ENCODE assay signal across 16 cellular contexts in the genomic region with DNA sequence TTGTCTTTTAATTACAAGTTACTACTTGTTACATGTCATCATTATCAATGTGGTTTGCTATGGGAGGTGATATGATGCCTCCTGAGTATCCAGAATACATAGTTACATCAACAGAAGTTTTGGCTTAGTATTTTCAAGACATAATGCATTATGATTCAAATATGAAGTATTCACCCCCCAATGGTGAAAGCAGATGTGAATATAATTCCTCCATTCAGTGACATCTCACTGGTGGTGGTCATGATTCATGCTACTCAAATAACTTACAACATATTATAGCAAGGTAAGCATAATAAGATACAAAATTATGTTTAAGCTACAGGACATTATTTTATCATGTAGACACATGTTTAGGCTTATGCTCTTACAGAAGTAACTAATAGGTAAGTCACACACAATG. TPM values are rescaled to one million over a fixed set of nuclear protein-coding genes. Genes with fewer than 3 reads are reported as not detected.
DNase-seq lines count a peak whose midpoint lies in the region; ATAC-seq and TF ChIP-seq lines count a peak whose summit lies in the region.
"Had no signal": no experiment of that assay in that cellular context is flagged by ENCODE, and none has a peak within 500 bp of the region (broad histone marks: within the 10 kb centered on the region; RNA-seq: fewer than 3 reads in every experiment).

No MANE protein-coding gene starts in this region.

- peaks cover 0 to 8% of the 10 kb centered on the region in 2 experiments; a peak in 1 of 4 replicates for H3K4me1 ChIP-seq in SK-N-SH (ENCODE audit: control insufficient read depth in 1 of 2, insufficient read depth in 2 of 2, low read depth in 1 of 2, low read length in 1 of 2)
- H3K4me1 ChIP-seq: body of pancreas, upper lobe of left lung had no signal

- TF ChIP-seq RAD21 in SK-N-SH (IDR thresholded peaks at IDR 0.05; ENCODE audit: low read length) = no peak

- no peaks in the 10 kb centered on the region for H4K20me1 ChIP-seq in SK-N-SH (ENCODE audit: insufficient read depth)

- H3K9me2 ChIP-seq in SK-N-SH = no peaks in the 10 kb centered on the region

- H3K79me2 ChIP-seq in SK-N-SH (ENCODE audit: insufficient read depth) = no peaks in the 10 kb centered on the region

- no peak overlapping the region for H3K4me2 ChIP-seq in SK-N-SH

- DNase-seq in SK-N-SH = no peak
- DNase-seq in HT1080 (ENCODE audit: low read depth) = peak; percentile 20
- peak; percentile 70 for DNase-seq in choroid plexus epithelial cell (ENCODE audit: low read depth)
- peak; percentile 50 for DNase-seq in non-pigmented ciliary epithelial cell (ENCODE audit: low read depth)
- no peak for DNase-seq in GOT3 (lab: John Stamatoyannopoulos, UW)
- DNase-seq in SW480 (ENCODE audit: low spot score) = no peak
- DNase-seq: activated CD4-positive, CD25-positive, alpha-beta regulatory T cell; body of pancreas; CD8-positive, alpha-beta memory T cell; NCI-H2081; NCI-H524; upper lobe of left lung had no signal

- peaks cover 31% of the 10 kb centered on the region for H3F3A ChIP-seq in SK-N-SH (replicated peaks; ENCODE audit: insufficient read depth)

- ATAC-seq in SK-N-SH treated with all-trans-retinoic acid at 6 μM for 48 hours (no peak; the same call in 1 of the 3 replicates), GM19395 (IDR thresholded peaks at IDR 0.05; ENCODE audit: unreplicated experiment) (no peak)
- ATAC-seq: body of pancreas, GM12878 had no signal

- peaks cover 42 to 85% of the 10 kb centered on the region in 2 experiments for H3K36me3 ChIP-seq in SK-N-SH (replicated peaks in 1 of 2; ENCODE audit: control insufficient read depth in 1 of 2, insufficient read depth in 2 of 2, low read length in 1 of 2)

- H3K9me3 ChIP-seq in SK-N-SH = peaks cover 4% of the 10 kb centered on the region; the same call in 1 of the 2 replicates
- H3K9me3 ChIP-seq: body of pancreas, upper lobe of left lung had no signal

- peak overlapping the region in 1 of 2 experiments; percentile 30; a peak in 2 of 4 replicates for H3K27ac ChIP-seq in SK-N-SH (ENCODE audit: low read depth in 2 of 2, low read length in 1 of 2)
- H3K27ac ChIP-seq: 22Rv1, body of pancreas, upper lobe of left lung had no signal

- no peak overlapping the region for H3K9ac ChIP-seq in SK-N-SH

- POLR2A ChIA-PET in SK-N-SH (lab: Yijun Ruan, JAX) = no interaction called here

- H3K4me3 ChIP-seq in SK-N-SH (ENCODE audit: low read depth in 2 of 2, low read length in 1 of 2) = no peak overlapping the region
- H3K4me3 ChIP-seq in choroid plexus epithelial cell (ENCODE audit: low read depth, low read length) = no peak overlapping the region
- H3K4me3 ChIP-seq: body of pancreas, GM12878, upper lobe of left lung had no signal

- H2AFZ ChIP-seq in SK-N-SH (ENCODE audit: low read depth) = no peak overlapping the region

- no peaks in the 10 kb centered on the region for H3K27me3 ChIP-seq in SK-N-SH (ENCODE audit: insufficient read depth)
- H3K27me3 ChIP-seq: body of pancreas, upper lobe of left lung had no signal

- TF ChIP-seq CTCF in SK-N-SH (IDR thresholded peaks at IDR 0.05) (no peak), choroid plexus epithelial cell (conservative IDR thresholded peaks at IDR 0.05; ENCODE audit: low read depth, low read length) (no peak)

- TF ChIP-seq EP300 in SK-N-SH (IDR thresholded peaks at IDR 0.05; ENCODE audit: borderline replicate concordance in 1 of 2, low read depth in 1 of 2, low read length in 1 of 2) = no peak; a peak in 1 of 4 replicates

- CTCF ChIA-PET in SK-N-SH (lab: Yijun Ruan, JAX) = interaction anchor here (0.7 to 1.0 kb wide), 3 partner anchors 14 to 248 kb away, joined by 3 to 4 read pairs (median 4); no protein-coding TSS in a partner anchor

TF ChIP-seq in SK-N-SH, 30 proteins besides CTCF, POLR2A, EP300 and RAD21:
- TF ChIP-seq JUND (IDR thresholded peaks at IDR 0.05) = peak; percentile 38; the same call in 1 of the 2 replicates
- peak; percentile 60 for TF ChIP-seq FOSL2 (IDR thresholded peaks at IDR 0.05; ENCODE audit: borderline replicate concordance, low read depth)
- TF ChIP-seq TAF1 (IDR thresholded peaks at IDR 0.05; ENCODE audit: borderline replicate concordance, low read depth, low read length) = no peak
- TF ChIP-seq RFX5 (IDR thresholded peaks at IDR 0.05; ENCODE audit: low read length) = no peak
- TF ChIP-seq TCF12 (IDR thresholded peaks at IDR 0.05) = peak; percentile 62
- TF ChIP-seq, protein P1, sequence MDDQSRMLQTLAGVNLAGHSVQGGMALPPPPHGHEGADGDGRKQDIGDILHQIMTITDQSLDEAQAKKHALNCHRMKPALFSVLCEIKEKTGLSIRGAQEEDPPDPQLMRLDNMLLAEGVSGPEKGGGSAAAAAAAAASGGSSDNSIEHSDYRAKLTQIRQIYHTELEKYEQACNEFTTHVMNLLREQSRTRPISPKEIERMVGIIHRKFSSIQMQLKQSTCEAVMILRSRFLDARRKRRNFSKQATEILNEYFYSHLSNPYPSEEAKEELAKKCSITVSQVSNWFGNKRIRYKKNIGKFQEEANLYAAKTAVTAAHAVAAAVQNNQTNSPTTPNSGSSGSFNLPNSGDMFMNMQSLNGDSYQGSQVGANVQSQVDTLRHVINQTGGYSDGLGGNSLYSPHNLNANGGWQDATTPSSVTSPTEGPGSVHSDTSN (IDR thresholded peaks at IDR 0.05) = peak; percentile 47; the same call in 1 of the 2 replicates

TF ChIP-seq in SK-N-SH treated with all-trans-retinoic acid at 6 μM for 48 hours, 23 proteins besides CTCF, POLR2A, EP300 and RAD21 (continues in another document):
- TF ChIP-seq TCF4 (CRISPR knock-in tag; IDR thresholded peaks at IDR 0.05; ENCODE audit: borderline replicate concordance) = no peak
- TF ChIP-seq, protein P2, sequence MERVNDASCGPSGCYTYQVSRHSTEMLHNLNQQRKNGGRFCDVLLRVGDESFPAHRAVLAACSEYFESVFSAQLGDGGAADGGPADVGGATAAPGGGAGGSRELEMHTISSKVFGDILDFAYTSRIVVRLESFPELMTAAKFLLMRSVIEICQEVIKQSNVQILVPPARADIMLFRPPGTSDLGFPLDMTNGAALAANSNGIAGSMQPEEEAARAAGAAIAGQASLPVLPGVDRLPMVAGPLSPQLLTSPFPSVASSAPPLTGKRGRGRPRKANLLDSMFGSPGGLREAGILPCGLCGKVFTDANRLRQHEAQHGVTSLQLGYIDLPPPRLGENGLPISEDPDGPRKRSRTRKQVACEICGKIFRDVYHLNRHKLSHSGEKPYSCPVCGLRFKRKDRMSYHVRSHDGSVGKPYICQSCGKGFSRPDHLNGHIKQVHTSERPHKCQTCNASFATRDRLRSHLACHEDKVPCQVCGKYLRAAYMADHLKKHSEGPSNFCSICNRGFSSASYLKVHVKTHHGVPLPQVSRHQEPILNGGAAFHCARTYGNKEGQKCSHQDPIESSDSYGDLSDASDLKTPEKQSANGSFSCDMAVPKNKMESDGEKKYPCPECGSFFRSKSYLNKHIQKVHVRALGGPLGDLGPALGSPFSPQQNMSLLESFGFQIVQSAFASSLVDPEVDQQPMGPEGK (CRISPR knock-in tag; IDR thresholded peaks at IDR 0.05; ENCODE audit: borderline replicate concordance) = no peak
- TF ChIP-seq TOX (CRISPR knock-in tag; IDR thresholded peaks at IDR 0.05; ENCODE audit: borderline replicate concordance) = no peak
- no peak for TF ChIP-seq ZFP30 (CRISPR knock-in tag; IDR thresholded peaks at IDR 0.05)
- no peak for TF ChIP-seq ARNTL (CRISPR knock-in tag; IDR thresholded peaks at IDR 0.05; ENCODE audit: borderline replicate concordance, low read depth)
- no peak for TF ChIP-seq ZNF8 (CRISPR knock-in tag; IDR thresholded peaks at IDR 0.05)
- TF ChIP-seq, protein P3, sequence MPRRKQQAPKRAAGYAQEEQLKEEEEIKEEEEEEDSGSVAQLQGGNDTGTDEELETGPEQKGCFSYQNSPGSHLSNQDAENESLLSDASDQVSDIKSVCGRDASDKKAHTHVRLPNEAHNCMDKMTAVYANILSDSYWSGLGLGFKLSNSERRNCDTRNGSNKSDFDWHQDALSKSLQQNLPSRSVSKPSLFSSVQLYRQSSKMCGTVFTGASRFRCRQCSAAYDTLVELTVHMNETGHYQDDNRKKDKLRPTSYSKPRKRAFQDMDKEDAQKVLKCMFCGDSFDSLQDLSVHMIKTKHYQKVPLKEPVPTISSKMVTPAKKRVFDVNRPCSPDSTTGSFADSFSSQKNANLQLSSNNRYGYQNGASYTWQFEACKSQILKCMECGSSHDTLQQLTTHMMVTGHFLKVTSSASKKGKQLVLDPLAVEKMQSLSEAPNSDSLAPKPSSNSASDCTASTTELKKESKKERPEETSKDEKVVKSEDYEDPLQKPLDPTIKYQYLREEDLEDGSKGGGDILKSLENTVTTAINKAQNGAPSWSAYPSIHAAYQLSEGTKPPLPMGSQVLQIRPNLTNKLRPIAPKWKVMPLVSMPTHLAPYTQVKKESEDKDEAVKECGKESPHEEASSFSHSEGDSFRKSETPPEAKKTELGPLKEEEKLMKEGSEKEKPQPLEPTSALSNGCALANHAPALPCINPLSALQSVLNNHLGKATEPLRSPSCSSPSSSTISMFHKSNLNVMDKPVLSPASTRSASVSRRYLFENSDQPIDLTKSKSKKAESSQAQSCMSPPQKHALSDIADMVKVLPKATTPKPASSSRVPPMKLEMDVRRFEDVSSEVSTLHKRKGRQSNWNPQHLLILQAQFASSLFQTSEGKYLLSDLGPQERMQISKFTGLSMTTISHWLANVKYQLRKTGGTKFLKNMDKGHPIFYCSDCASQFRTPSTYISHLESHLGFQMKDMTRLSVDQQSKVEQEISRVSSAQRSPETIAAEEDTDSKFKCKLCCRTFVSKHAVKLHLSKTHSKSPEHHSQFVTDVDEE (CRISPR knock-in tag; IDR thresholded peaks at IDR 0.05) = no peak
- TF ChIP-seq, protein P4, sequence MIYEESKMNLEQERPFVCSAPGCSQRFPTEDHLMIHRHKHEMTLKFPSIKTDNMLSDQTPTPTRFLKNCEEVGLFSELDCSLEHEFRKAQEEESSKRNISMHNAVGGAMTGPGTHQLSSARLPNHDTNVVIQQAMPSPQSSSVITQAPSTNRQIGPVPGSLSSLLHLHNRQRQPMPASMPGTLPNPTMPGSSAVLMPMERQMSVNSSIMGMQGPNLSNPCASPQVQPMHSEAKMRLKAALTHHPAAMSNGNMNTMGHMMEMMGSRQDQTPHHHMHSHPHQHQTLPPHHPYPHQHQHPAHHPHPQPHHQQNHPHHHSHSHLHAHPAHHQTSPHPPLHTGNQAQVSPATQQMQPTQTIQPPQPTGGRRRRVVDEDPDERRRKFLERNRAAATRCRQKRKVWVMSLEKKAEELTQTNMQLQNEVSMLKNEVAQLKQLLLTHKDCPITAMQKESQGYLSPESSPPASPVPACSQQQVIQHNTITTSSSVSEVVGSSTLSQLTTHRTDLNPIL (CRISPR knock-in tag; IDR thresholded peaks at IDR 0.05; ENCODE audit: low read depth) = no peak
- no peak for TF ChIP-seq ISL1 (CRISPR knock-in tag; IDR thresholded peaks at IDR 0.05)
- no peak for TF ChIP-seq BACH2 (CRISPR knock-in tag; IDR thresholded peaks at IDR 0.05; ENCODE audit: borderline replicate concordance)
- TF ChIP-seq ZNF565 (CRISPR knock-in tag; conservative IDR thresholded peaks at IDR 0.05; ENCODE audit: low read depth) = no peak

RNA-seq across cellular contexts. Expression of a gene that starts 34.9 kb away (rescaled TPM):
- polyA plus RNA-seq in SK-N-SH (2012; rRNA removed) = 4.5 and 6.4 TPM in 2 replicates
- polyA plus RNA-seq in SK-N-SH (2012; cell fraction: cytosol; rRNA removed) = 4.7 and 4.9 TPM in 2 replicates
- 8.9 and 13.9 TPM in 2 replicates for polyA plus RNA-seq in SK-N-SH (2012; cell fraction: nucleus; rRNA removed)
- total RNA-seq in HT1080 (2014; rRNA removed; shearing (Covaris generic)) = 3.1 and 3.7 TPM in 2 replicates
- 2.8 and 4.4 TPM in 2 replicates for polyA plus RNA-seq in HT1080 (2015; cell fraction: cytosol; rRNA removed)
- 9.2 and 11.3 TPM in 2 replicates for polyA plus RNA-seq in HT1080 (2015; cell fraction: nucleus; rRNA removed)

Comparison
In these comparisons a context has a peak if more than half of its experiments do, and no peak if none do; other contexts are left out.
1. DNase-seq: peak in HT1080 (single experiment), choroid plexus epithelial cell (single experiment) and non-pigmented ciliary epithelial cell (single experiment); none in SK-N-SH (single experiment), GOT3 (single experiment) and SW480 (single experiment).